Comparison of ENCODE assay signal across 13 cellular contexts in genomic region chr20:37314099-37314498, GRCh38. TPM values are rescaled to one million over a fixed set of nuclear protein-coding genes. Genes with fewer than 3 reads are reported as not detected.
DNase-seq lines count a peak whose midpoint lies in the region; ATAC-seq and TF ChIP-seq lines count a peak whose summit lies in the region.
"Had no signal": no experiment of that assay in that cellular context is flagged by ENCODE, and none has a peak within 500 bp of the region (broad histone marks: within the 10 kb centered on the region; RNA-seq: fewer than 3 reads in every experiment).

No MANE protein-coding gene starts in this region.

- no peaks in the 10 kb centered on the region for H3K9me3 Mint-ChIP-seq in CD4-positive, alpha-beta T cell

- no peak overlapping the region for H3K4me3 Mint-ChIP-seq in CD4-positive, alpha-beta T cell
- H3K4me3 Mint-ChIP-seq in T-helper 17 cell, result no peak overlapping the region

- CTCF ChIA-PET in CD4-positive, alpha-beta T cell (lab: Charles Lee), result no interaction called here

- H3K36me3 ChIP-seq in left ventricle myocardium inferior (peaks cover 38% of the 10 kb centered on the region), prostate gland (no peaks in the 10 kb centered on the region)

- POLR2A ChIA-PET in CD4-positive, alpha-beta T cell (lab: Charles Lee), result no interaction called here

- no peaks in the 10 kb centered on the region for H3K27me3 ChIP-seq in CD4-positive, alpha-beta T cell (ENCODE audit: control insufficient read depth, insufficient read depth, low read length)
- H3K27me3 ChIP-seq in left ventricle myocardium inferior (ENCODE audit: low read depth) (no peaks in the 10 kb centered on the region), prostate gland (replicated peaks; ENCODE audit: insufficient read depth) (no peaks in the 10 kb centered on the region)

- H3K4me3 ChIP-seq in left ventricle myocardium inferior, result no peak overlapping the region
- H3K4me3 ChIP-seq in prostate gland, result no peak overlapping the region

- peaks cover 50% of the 10 kb centered on the region for H3K36me3 Mint-ChIP-seq in CD4-positive, alpha-beta T cell (ENCODE audit: low read depth)
- H3K36me3 Mint-ChIP-seq in T-helper 17 cell (ENCODE audit: low read depth), result peaks cover 2% of the 10 kb centered on the region

- DNase-seq in CD4-positive, alpha-beta T cell, result no peak
- DNase-seq in T-helper 17 cell, result no peak
- DNase-seq in left ventricle myocardium inferior, result no peak
- DNase-seq in prostate gland (ENCODE audit: low spot score), result no peak
- DNase-seq in NCI-H1092 (lab: John Stamatoyannopoulos, UW), result no peak
- no peak for DNase-seq in NK-92 (lab: John Stamatoyannopoulos, UW; ENCODE audit: unreplicated experiment)
- no peak for DNase-seq in NCI-H1694 (lab: John Stamatoyannopoulos, UW)
- DNase-seq: effector CD4-positive, alpha-beta T cell; H7; NCI-H187 treated with DMSO at 0.1 percent for 48 hours had no signal

- H3K27me3 Mint-ChIP-seq in CD4-positive, alpha-beta T cell, result no peaks in the 10 kb centered on the region
- no peaks in the 10 kb centered on the region for H3K27me3 Mint-ChIP-seq in T-helper 17 cell

- peaks cover 21% of the 10 kb centered on the region for H3K4me1 Mint-ChIP-seq in CD4-positive, alpha-beta T cell (ENCODE audit: low read depth)
- peaks cover 23% of the 10 kb centered on the region for H3K4me1 Mint-ChIP-seq in T-helper 17 cell

- WGBS in prostate gland, result 71% methylated on average over 4 of the region's 4 CpGs

- TF ChIP-seq CTCF in CD4-positive, alpha-beta T cell (IDR thresholded peaks at IDR 0.05), result no peak
- TF ChIP-seq CTCF in left ventricle myocardium inferior (IDR thresholded peaks at IDR 0.05; ENCODE audit: borderline replicate concordance) (no peak), prostate gland (IDR thresholded peaks at IDR 0.05) (no peak)

- H3K9me3 ChIP-seq in CD4-positive, alpha-beta T cell (ENCODE audit: control insufficient read depth, low read length), result no peaks in the 10 kb centered on the region
- H3K9me3 ChIP-seq in T-helper 17 cell (ENCODE audit: control insufficient read depth, low read length, poor library complexity, severe bottlenecking) (no peaks in the 10 kb centered on the region), left ventricle myocardium inferior (replicated peaks) (no peaks in the 10 kb centered on the region), prostate gland (no peaks in the 10 kb centered on the region)

- intact Hi-C loops in CD4-positive, alpha-beta T cell (cut with DNase I, micrococcal nuclease), result no loop called here
- intact Hi-C loops in left ventricle myocardium inferior (cut with micrococcal nuclease), result no loop called here
- intact Hi-C loops in prostate gland (cut with DNase I), result no loop called here

- no peak overlapping the region for H3K27ac ChIP-seq in CD4-positive, alpha-beta T cell (ENCODE audit: low read depth, low read length)
- H3K27ac ChIP-seq in left ventricle myocardium inferior (replicated peaks) (peak overlapping the region; percentile 94), prostate gland (peak overlapping the region; percentile 68 to 75)

- ATAC-seq in CD4-positive, alpha-beta T cell (ENCODE audit: poor library complexity), result no peak
- no peak for ATAC-seq in T-helper 17 cell
- ATAC-seq in GM19397 (IDR thresholded peaks at IDR 0.05; ENCODE audit: unreplicated experiment), result no peak

- H3K4me1 ChIP-seq in left ventricle myocardium inferior, result peaks cover 55% of the 10 kb centered on the region
- peaks cover 19% of the 10 kb centered on the region for H3K4me1 ChIP-seq in prostate gland (replicated peaks)

- TF ChIP-seq POLR2A in prostate gland (IDR thresholded peaks at IDR 0.05), result no peak

- peak overlapping the region; percentile 84 for H3K27ac Mint-ChIP-seq in CD4-positive, alpha-beta T cell
- peak overlapping the region; percentile 88 for H3K27ac Mint-ChIP-seq in T-helper 17 cell

RNA-seq across cellular contexts. Expression of gene MANBAL, which starts 24.6 kb away (rescaled TPM):
- 1 to 10 TPM; 3.5 to 4.2 TPM for total RNA-seq in CD4-positive, alpha-beta T cell
- total RNA-seq in T-helper 17 cell, result 1 to 10 TPM; 3.6 to 4.9 TPM
- total RNA-seq in left ventricle myocardium inferior, result 19.2 TPM
- 10 to 100 TPM; 28.9 to 39.4 TPM for total RNA-seq in prostate gland

RNA-seq across cellular contexts. Expression of gene SRC, which starts 31.8 kb away (rescaled TPM):
- total RNA-seq in CD4-positive, alpha-beta T cell, result 1 to 10 TPM; 2.5 to 3.1 TPM
- total RNA-seq in T-helper 17 cell (10 to 100 TPM in 1 of 2 donors, 1 to 10 TPM in 1; 6.2 to 22.8 TPM), left ventricle myocardium inferior (4.2 TPM), prostate gland (100 to 1,000 TPM in 1 of 2 donors, 10 to 100 TPM in 1; 61.2 to 149 TPM)

RNA-seq across cellular contexts. Expression of gene GHRH, which starts 52.5 kb away (rescaled TPM):
- not detected for total RNA-seq in CD4-positive, alpha-beta T cell
- total RNA-seq in T-helper 17 cell (not detected), left ventricle myocardium inferior (0.93 TPM), prostate gland (not detected)
- total RNA-seq: H7, RPMI7951, ureter had no signal
